ENCODE assay signal across 23 cellular contexts in genomic region chr13:113239357-113239756, GRCh38.
"Had no signal": no experiment of that assay in that cellular context is flagged by ENCODE, and none has a peak within 500 bp of the region (broad histone marks: within the 10 kb centered on the region; RNA-seq: fewer than 3 reads in every experiment).

No MANE protein-coding gene starts in this region.

- H3K4me1 ChIP-seq: esophagus muscularis mucosa, foreskin keratinocyte, gastroesophageal sphincter, heart right ventricle, left lung, lower lobe of right lung had no signal

- ATAC-seq: foreskin keratinocyte, gastroesophageal sphincter, left cardiac atrium, left lung, left ventricle myocardium superior, lower lobe of right lung, mucosa of descending colon had no signal

- H3K27me3 ChIP-seq: dorsolateral prefrontal cortex, esophagus muscularis mucosa, foreskin keratinocyte, gastroesophageal sphincter, heart right ventricle, left lung had no signal

- H3K27ac Mint-ChIP-seq: mesothelial cell of epicardium had no signal

- H3K4me3 Mint-ChIP-seq: mesothelial cell of epicardium had no signal

- DNase-seq: dermis blood vessel endothelial cell; dorsolateral prefrontal cortex; effector CD4-positive, alpha-beta T cell; effector memory CD4-positive, alpha-beta T cell; foreskin keratinocyte; head of caudate nucleus; heart right ventricle; hippocampal formation; left cardiac atrium; left ventricle myocardium superior; lower lobe of right lung; mesenchymal stem cell; mucosa of descending colon had no signal

- FAIRE-seq: colon, endothelial cell of umbilical vein, frontal cortex, islet of Langerhans, keratinocyte had no signal

- H3K27ac ChIP-seq: coronary artery, dorsolateral prefrontal cortex, esophagus muscularis mucosa, foreskin keratinocyte, gastroesophageal sphincter, heart right ventricle, left lung, lower lobe of right lung had no signal

- H3K4me1 Mint-ChIP-seq: mesothelial cell of epicardium had no signal

- H3K9me3 Mint-ChIP-seq: mesothelial cell of epicardium had no signal

- H3K9me3 ChIP-seq: esophagus muscularis mucosa, gastroesophageal sphincter, heart right ventricle, left lung, lower lobe of right lung, mucosa of descending colon had no signal

- H3K4me3 ChIP-seq: coronary artery, dorsolateral prefrontal cortex, esophagus muscularis mucosa, gastroesophageal sphincter, heart right ventricle, left lung, lower lobe of right lung, mucosa of descending colon had no signal
